In genomic region chr10:86798636-86799035, GRCh38 we compare ENCODE assay signal across 8 cellular contexts. TPM values are rescaled to one million over a fixed set of nuclear protein-coding genes. Genes with fewer than 3 reads are reported as not detected.
A peak's percentile ranks its signal among the peaks of the same experiment; 100 is the strongest.
DNase-seq lines count a peak whose midpoint lies in the region; ATAC-seq and TF ChIP-seq lines count a peak whose summit lies in the region.

No MANE protein-coding gene starts in this region.

- no peaks in the 10 kb centered on the region; the same call in 1 of the 2 replicates for H4K20me1 ChIP-seq in OCI-LY7 (ENCODE audit: insufficient read depth, low read length)

- no peak overlapping the region for H3K27ac ChIP-seq in OCI-LY7 (ENCODE audit: low read depth, low read length, poor library complexity, severe bottlenecking)

- H2AFZ ChIP-seq in OCI-LY7 (ENCODE audit: low read length) = no peak overlapping the region

- CTCF ChIA-PET in OCI-LY7 (lab: Charles Lee; ENCODE audit: unreplicated experiment) = no interaction called here

- no TSS peak for BruUV-seq in OCI-LY7 (replicated peaks; lab: Mats Ljungman, UMichigan)

- DNase-seq in DMS114 treated with DMSO at 0.1 percent for 48 hours (lab: John Stamatoyannopoulos, UW; ENCODE audit: unreplicated experiment) (peak; percentile 32), LHCN-M2 (ENCODE audit: low read depth) (peak; percentile 24), fibroblast of villous mesenchyme (ENCODE audit: low read depth) (peak; percentile 80), NCI-H1048 (lab: John Stamatoyannopoulos, UW) (no peak), NCI-H1092 treated with DMSO at 0.1 percent for 48 hours (lab: John Stamatoyannopoulos, UW) (no peak), OCI-LY7 (ENCODE audit: low spot score) (no peak), C1 segment of cervical spinal cord (lab: John Stamatoyannopoulos, UW) (no peak)

- no peaks in the 10 kb centered on the region for H3K36me3 ChIP-seq in OCI-LY7 (ENCODE audit: insufficient read depth, low read length)

- no peaks in the 10 kb centered on the region for H3K9me3 ChIP-seq in OCI-LY7 (ENCODE audit: low read length)

- intact Hi-C loops in OCI-LY7 (cut with micrococcal nuclease; ENCODE audit: unreplicated experiment) = no loop called here

- no peak for TF ChIP-seq CTCF in fibroblast of villous mesenchyme (IDR thresholded peaks at IDR 0.05; ENCODE audit: insufficient read depth, low read depth, low read length)
- TF ChIP-seq CTCF in OCI-LY7 (conservative IDR thresholded peaks at IDR 0.05; ENCODE audit: low read length) = no peak

- H3K4me2 ChIP-seq in OCI-LY7 (ENCODE audit: low read length) = no peak overlapping the region

- peak; percentile 68 for ATAC-seq in GM21526 (IDR thresholded peaks at IDR 0.05; ENCODE audit: low FRiP score, unreplicated experiment)

- no peaks in the 10 kb centered on the region for H3K9me2 ChIP-seq in OCI-LY7 (ENCODE audit: insufficient read depth, low read length)

- POLR2A ChIA-PET in OCI-LY7 (lab: Charles Lee) = interaction anchor here (0.6 kb wide), 1 partner anchor 89 kb away, joined by 3 read pairs; no protein-coding TSS in a partner anchor

- H3K4me1 ChIP-seq in OCI-LY7 (ENCODE audit: insufficient read depth, low read length, poor library complexity, severe bottlenecking) = no peaks in the 10 kb centered on the region

- H3K79me2 ChIP-seq in OCI-LY7 (ENCODE audit: insufficient read depth, low read depth, low read length) = no peaks in the 10 kb centered on the region

- H3K4me3 ChIP-seq in fibroblast of villous mesenchyme (ENCODE audit: low read depth, low read length) (no peak overlapping the region), OCI-LY7 (ENCODE audit: low read depth, low read length, poor library complexity, severe bottlenecking) (no peak overlapping the region)

RNA-seq across cellular contexts. Expression of gene BMPR1A, which starts 42.2 kb away (rescaled TPM):
- 27.0 and 28.8 TPM in 2 replicates for total RNA-seq in LHCN-M2 (2014; rRNA removed)
- 8.4 TPM for polyA plus RNA-seq in LHCN-M2 (2012)
- total RNA-seq in fibroblast of villous mesenchyme = 54.4 and 70.8 TPM in 2 replicates
- total RNA-seq in OCI-LY7 (2014; rRNA removed; shearing (Covaris generic)) = 0.03 and 0.47 TPM in 2 replicates
- total RNA-seq in OCI-LY7 (2022) = 0.37 and 1.1 TPM in 2 replicates

Comparison
In these comparisons a context has a peak if more than half of its experiments do, and no peak if none do; other contexts are left out.
1. DNase-seq: peak in DMS114 treated with DMSO at 0.1 percent for 48 hours (single experiment), LHCN-M2 (single experiment) and fibroblast of villous mesenchyme (single experiment); none in NCI-H1048 (single experiment), NCI-H1092 treated with DMSO at 0.1 percent for 48 hours (single experiment), OCI-LY7 (single experiment) and C1 segment of cervical spinal cord (0 of 14).
2. RNA of gene BMPR1A, which starts 42.2 kb away (total RNA-seq): 54.4 to 70.8 TPM in fibroblast of villous mesenchyme and 27.0 to 28.8 TPM in LHCN-M2; 0.03 to 1.1 TPM in OCI-LY7; every median in the first group is over 10 times any median in the second.